8 cellular contexts compared by ENCODE assay signal in genomic region chr11:126607374-126607773, GRCh38.
A peak's percentile ranks its signal among the peaks of the same experiment; 100 is the strongest.
DNase-seq lines count a peak whose midpoint lies in the region; ATAC-seq, FAIRE-seq and TF ChIP-seq lines count a peak whose summit lies in the region.

No MANE protein-coding gene starts in this region.

- peaks cover 2% of the 10 kb centered on the region for H3K9me3 Mint-ChIP-seq in astrocyte (ENCODE audit: unreplicated experiment)

- peak overlapping the region; percentile 6 for H2AFZ ChIP-seq in astrocyte (ENCODE audit: low read depth, low read length)

- H3K27ac ChIP-seq in astrocyte (ENCODE audit: low read depth, low read length) = no peak overlapping the region
- H3K27ac ChIP-seq in iPS-20b (ENCODE audit: low read length) = no peak overlapping the region

- ATAC-seq in HG02571 (IDR thresholded peaks at IDR 0.05; ENCODE audit: unreplicated experiment) = no peak
- no peak for ATAC-seq in activated CD4-positive, CD25-positive, alpha-beta regulatory T cell treated with anti-CD3 and anti-CD28 coated beads, Interleukin-2, amount 50 U/mL, for 24 hours

- H3K4me3 Mint-ChIP-seq in astrocyte (ENCODE audit: unreplicated experiment) = no peak overlapping the region

- H3K36me3 Mint-ChIP-seq in astrocyte (ENCODE audit: low read depth, unreplicated experiment) = no peaks in the 10 kb centered on the region

- H3K36me3 ChIP-seq in H7 (replicated peaks; ENCODE audit: control insufficient read depth, insufficient read depth, low read length) = no peaks in the 10 kb centered on the region
- H3K36me3 ChIP-seq in astrocyte (ENCODE audit: insufficient read depth, low read length) = no peaks in the 10 kb centered on the region
- no peaks in the 10 kb centered on the region for H3K36me3 ChIP-seq in iPS-20b (ENCODE audit: insufficient read depth, low read depth, low read length)

- H3K9me3 ChIP-seq in astrocyte (ENCODE audit: insufficient read depth, low read depth, low read length) (no peaks in the 10 kb centered on the region), iPS-20b (ENCODE audit: insufficient read depth, low read depth, low read length) (no peaks in the 10 kb centered on the region)

- peak; percentile 73 for TF ChIP-seq CTCF in astrocyte (IDR thresholded peaks at IDR 0.05; ENCODE audit: insufficient read depth, low read depth, low read length)

- H3K4me3 ChIP-seq in H7 (ENCODE audit: insufficient read depth, low read depth, low read length) (no peak overlapping the region), astrocyte (ENCODE audit: insufficient read depth, low read depth, low read length) (no peak overlapping the region), iPS-20b (ENCODE audit: low read length) (peak overlapping the region; percentile 43; the same call in 1 of the 2 replicates)

- H3K27me3 Mint-ChIP-seq in astrocyte (ENCODE audit: low read depth, unreplicated experiment) = peaks cover 66% of the 10 kb centered on the region

- no peak overlapping the region for H3K27ac Mint-ChIP-seq in astrocyte (ENCODE audit: unreplicated experiment)

- H3K4me1 ChIP-seq in astrocyte (ENCODE audit: insufficient read depth, low read length) (no peaks in the 10 kb centered on the region), iPS-20b (ENCODE audit: insufficient read depth, low read length) (peaks cover 24% of the 10 kb centered on the region; the same call in 1 of the 2 replicates)

- no peaks in the 10 kb centered on the region for H4K20me1 ChIP-seq in astrocyte (ENCODE audit: insufficient read depth, low read length)

- H3K27me3 ChIP-seq in H7 (ENCODE audit: control insufficient read depth, insufficient read depth, low read length) (no peaks in the 10 kb centered on the region; the same call in 1 of the 2 replicates), astrocyte (ENCODE audit: insufficient read depth, low read length) (no peaks in the 10 kb centered on the region), iPS-20b (ENCODE audit: insufficient read depth, low read length) (peaks cover 25% of the 10 kb centered on the region; the same call in 1 of the 2 replicates)

- FAIRE-seq in astrocyte (lab: Jason Lieb, UNC) = peak; percentile 58

- H3K4me2 ChIP-seq in astrocyte (ENCODE audit: low read length) = no peak overlapping the region

- H3K9ac ChIP-seq in astrocyte (ENCODE audit: low read length) (no peak overlapping the region), iPS-20b (ENCODE audit: low read depth, low read length) (peak overlapping the region; percentile 31; the same call in 1 of the 2 replicates)

- H3K79me2 ChIP-seq in astrocyte (ENCODE audit: insufficient read depth, low read length) = no peaks in the 10 kb centered on the region

- DNase-seq in Daoy (ENCODE audit: low read depth) (peak; percentile 76), H7 (peak; percentile 86), NCI-H2196 (lab: John Stamatoyannopoulos, UW; ENCODE audit: unreplicated experiment) (peak; percentile 64), astrocyte (ENCODE audit: low read depth) (peak; percentile 27), stromal cell of bone marrow (ENCODE audit: low read depth) (peak; percentile 54)

- peaks cover 4% of the 10 kb centered on the region for H3K4me1 Mint-ChIP-seq in astrocyte (ENCODE audit: low read depth, unreplicated experiment)

Comparison
In these comparisons a context has a peak if more than half of its experiments do, and no peak if none do; other contexts are left out.
1. DNase-seq: peak in every context shown above with its lines; median percentile 86 in H7; 76 in Daoy; 64 in NCI-H2196; 54 in stromal cell of bone marrow; 27 in astrocyte.